Comparison of ENCODE assay signal across 17 cellular contexts in the genomic region with DNA sequence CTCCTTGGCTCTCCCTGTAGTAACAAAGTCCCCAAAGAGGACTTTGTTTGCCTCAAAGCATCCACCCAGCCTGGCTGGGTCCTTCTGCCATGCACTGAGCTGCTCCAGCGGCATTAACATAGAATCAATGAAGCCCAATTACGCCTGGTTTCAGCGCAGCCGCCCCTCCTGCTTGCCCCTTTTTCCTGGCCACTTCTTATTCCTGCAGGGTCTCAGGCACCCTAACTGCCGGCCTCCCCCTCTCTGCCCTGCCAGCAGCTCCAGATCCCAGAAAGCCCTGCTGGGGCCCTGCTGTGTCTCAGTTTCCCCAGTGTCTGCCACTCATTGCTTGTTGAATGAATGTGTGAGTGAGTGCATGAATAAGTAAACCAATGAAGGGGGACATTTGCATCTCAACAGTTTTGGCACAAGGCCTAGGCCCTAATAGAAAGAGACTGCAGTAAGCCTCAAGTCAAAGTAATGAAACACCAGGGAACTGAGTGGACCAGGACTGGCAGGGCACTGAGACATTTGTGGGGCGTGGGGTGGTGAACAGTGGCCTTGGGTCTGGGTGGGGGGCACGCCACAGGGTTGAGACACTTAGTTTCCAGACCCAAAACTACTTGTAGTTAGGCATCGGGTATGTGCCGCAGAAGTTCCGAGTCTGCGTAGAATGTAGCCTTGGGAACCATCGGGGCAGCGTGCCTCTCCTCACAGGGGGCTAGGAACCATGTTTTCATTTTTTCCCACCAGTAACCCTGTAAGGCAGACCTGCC.
DNase-seq lines count a peak whose midpoint lies in the region; ATAC-seq and TF ChIP-seq lines count a peak whose summit lies in the region.
"Had no signal": no experiment of that assay in that cellular context is flagged by ENCODE, and none has a peak within 500 bp of the region (broad histone marks: within the 10 kb centered on the region; RNA-seq: fewer than 3 reads in every experiment).

No MANE protein-coding gene starts in this region.

- WGBS in mesendoderm (ENCODE audit: extremely low coverage, insufficient coverage, low lambda C conversion rate): no CpG with 5 or more reads among the region's 13 CpGs
- WGBS in transverse colon (ENCODE audit: low coverage in 1 of 2), 2 donors: 95 to 99% methylated on average over 4 to 13 of the region's 13 CpGs

- H2BK15ac ChIP-seq in mesendoderm (replicated peaks; ENCODE audit: low read depth): no peak overlapping the region

- no peak overlapping the region for H2AK5ac ChIP-seq in mesendoderm (ENCODE audit: low read length)

- H3K9me3 ChIP-seq in HAP-1: no peaks in the 10 kb centered on the region
- H3K9me3 ChIP-seq in transverse colon: no peaks in the 10 kb centered on the region
- H3K9me3 ChIP-seq: psoas muscle had no signal

- no peak for TF ChIP-seq POLR2A in transverse colon (IDR thresholded peaks at IDR 0.05)

- H3K27ac ChIP-seq in mesendoderm (ENCODE audit: low read depth, low read length): no peak overlapping the region
- H3K27ac ChIP-seq in transverse colon: no peak overlapping the region
- H3K27ac ChIP-seq: psoas muscle had no signal

- intact Hi-C loops in transverse colon (cut with DNase I; ENCODE audit: low total_unique reads): no loop called here

- H3K4me3 Mint-ChIP-seq in brain: peak overlapping the region in 2 of 5 experiments; percentile 41 to 49
- no peak overlapping the region for H3K4me3 Mint-ChIP-seq in stimulated activated memory B cell treated with anti-CD40 and anti-IgM and Interleukin-4, amounts not matched to agents 10 μg/mL and 1 μg/mL and 100 μg/mL, for 72 hours
- H3K4me3 Mint-ChIP-seq: activated CD4-positive, alpha-beta T cell treated with anti-CD3 and anti-CD28 coated beads for 36 hours; CD4-positive, alpha-beta memory T cell; nephron progenitor cell had no signal

- no peak for TF ChIP-seq EP300 in transverse colon (IDR thresholded peaks at IDR 0.05; ENCODE audit: low read depth)

- H3K18ac ChIP-seq in mesendoderm (ENCODE audit: low read length): no peak overlapping the region

- no peaks in the 10 kb centered on the region for H3K36me3 ChIP-seq in HAP-1 (replicated peaks)
- H3K36me3 ChIP-seq in mesendoderm (ENCODE audit: control insufficient read depth, insufficient read depth, low read length): no peaks in the 10 kb centered on the region
- H3K36me3 ChIP-seq in transverse colon: no peaks in the 10 kb centered on the region

- H3K56ac ChIP-seq in mesendoderm (ENCODE audit: low read length): peak overlapping the region; percentile 56

- no peak overlapping the region for H2BK120ac ChIP-seq in mesendoderm (ENCODE audit: low read depth, low read length)

- H3K79me2 ChIP-seq in mesendoderm (ENCODE audit: control insufficient read depth, insufficient read depth, low read length): no peaks in the 10 kb centered on the region

- no peaks in the 10 kb centered on the region for H3K36me3 Mint-ChIP-seq in brain
- no peaks in the 10 kb centered on the region for H3K36me3 Mint-ChIP-seq in stimulated activated memory B cell treated with anti-CD40 and anti-IgM and Interleukin-4, amounts not matched to agents 10 μg/mL and 1 μg/mL and 100 μg/mL, for 72 hours
- H3K36me3 Mint-ChIP-seq: CD4-positive, alpha-beta memory T cell had no signal

- no peak overlapping the region for H3K9ac ChIP-seq in mesendoderm (ENCODE audit: low read length)

- no peak overlapping the region for H3K4me2 ChIP-seq in mesendoderm (ENCODE audit: low read length)

- TF ChIP-seq CTCF in brain (conservative IDR thresholded peaks at IDR 0.05) (no peak), transverse colon (IDR thresholded peaks at IDR 0.05) (no peak)

- H4K8ac ChIP-seq in mesendoderm (ENCODE audit: low read depth, low read length): no peak overlapping the region

- peaks cover 73% of the 10 kb centered on the region for H3K4me1 Mint-ChIP-seq in brain
- H3K4me1 Mint-ChIP-seq in stimulated activated memory B cell treated with anti-CD40 and anti-IgM and Interleukin-4, amounts not matched to agents 10 μg/mL and 1 μg/mL and 100 μg/mL, for 72 hours: peaks cover 7% of the 10 kb centered on the region
- H3K4me1 Mint-ChIP-seq: activated CD4-positive, alpha-beta T cell treated with anti-CD3 and anti-CD28 coated beads for 36 hours had no signal

- H3K9me3 Mint-ChIP-seq in brain: no peaks in the 10 kb centered on the region
- no peaks in the 10 kb centered on the region for H3K9me3 Mint-ChIP-seq in stimulated activated memory B cell treated with anti-CD40 and anti-IgM and Interleukin-4, amounts not matched to agents 10 μg/mL and 1 μg/mL and 100 μg/mL, for 72 hours
- H3K9me3 Mint-ChIP-seq: nephron progenitor cell had no signal

- peaks cover 17% of the 10 kb centered on the region for H3K27me3 Mint-ChIP-seq in brain
- no peaks in the 10 kb centered on the region for H3K27me3 Mint-ChIP-seq in stimulated activated memory B cell treated with anti-CD40 and anti-IgM and Interleukin-4, amounts not matched to agents 10 μg/mL and 1 μg/mL and 100 μg/mL, for 72 hours
- H3K27me3 Mint-ChIP-seq: activated CD4-positive, alpha-beta T cell treated with anti-CD3 and anti-CD28 coated beads for 36 hours; CD4-positive, alpha-beta memory T cell had no signal

- DNase-seq in HAP-1 (ENCODE audit: low spot score in 2 of 2) (peak; percentile 28 to 35), mesendoderm (no peak), dermis blood vessel endothelial cell (no peak), transverse colon (no peak), DMS153 (lab: John Stamatoyannopoulos, UW) (no peak)
- DNase-seq: activated CD4-positive, alpha-beta T cell treated with anti-CD3 and anti-CD28 coated beads for 36 hours; CD4-positive, alpha-beta memory T cell; KBM-7; NCI-H1694 treated with DMSO at 0.1 percent for 48 hours; NCI-H2227 treated with DMSO at 0.1 percent for 48 hours; NCI-H748 treated with DMSO at 0.1 percent for 48 hours; stimulated activated CD8-positive, alpha-beta memory T cell treated with anti-CD3 and anti-CD28 coated beads, Interleukin-4, amount 100 ng/mL, for 48 hours had no signal

- H3K4me1 ChIP-seq in HAP-1 (no peaks in the 10 kb centered on the region; the same call in 1 of the 2 replicates), mesendoderm (ENCODE audit: control insufficient read depth, low read depth, low read length) (peaks cover 3% of the 10 kb centered on the region), transverse colon (peaks cover 2 to 16% (median 7%) of the 10 kb centered on the region in 4 donors)

- H3K27me3 ChIP-seq in HAP-1 (ENCODE audit: low read depth) (no peaks in the 10 kb centered on the region), mesendoderm (ENCODE audit: insufficient read depth, low read length, poor library complexity) (no peaks in the 10 kb centered on the region), transverse colon (no peaks in the 10 kb centered on the region)

- no peak for ATAC-seq in stimulated activated memory B cell treated with anti-CD40 and anti-IgM and Interleukin-4, amounts not matched to agents 10 μg/mL and 1 μg/mL and 100 μg/mL, for 72 hours
- ATAC-seq: activated CD4-positive, alpha-beta T cell treated with anti-CD3 and anti-CD28 coated beads for 36 hours; GM12878 had no signal

- H3K4me3 ChIP-seq in HAP-1 (no peak overlapping the region), mesendoderm (ENCODE audit: low read length) (no peak overlapping the region), transverse colon (no peak overlapping the region)
- H3K4me3 ChIP-seq: GM12878, psoas muscle had no signal

- no peak overlapping the region for H4K5ac ChIP-seq in mesendoderm (ENCODE audit: low read length)

- H3K79me1 ChIP-seq in mesendoderm (ENCODE audit: low read length): no peaks in the 10 kb centered on the region

- no peak overlapping the region for H2BK5ac ChIP-seq in mesendoderm (ENCODE audit: low read length)

- no peak overlapping the region for H3K4ac ChIP-seq in mesendoderm (ENCODE audit: low read depth, low read length)

- peak overlapping the region; percentile 85 to 96 (median 94) for H3K27ac Mint-ChIP-seq in brain
- peak overlapping the region; percentile 43 for H3K27ac Mint-ChIP-seq in stimulated activated memory B cell treated with anti-CD40 and anti-IgM and Interleukin-4, amounts not matched to agents 10 μg/mL and 1 μg/mL and 100 μg/mL, for 72 hours
- H3K27ac Mint-ChIP-seq: activated CD4-positive, alpha-beta T cell treated with anti-CD3 and anti-CD28 coated beads for 36 hours had no signal

- H3K23ac ChIP-seq in mesendoderm (ENCODE audit: low read length): no peak overlapping the region

- in situ Hi-C loops in HAP-1 (cut with MboI; ENCODE audit: low sequenced_read_pairs) (no loop called here), transverse colon (cut with MboI; ENCODE audit: low pct_ligation_motif_present in 1 of 4, low pct_unique_long_range_greater_than_20kb in 1 of 4, low sequenced_read_pairs in 3 of 4) (no loop called here)

Comparison
In these comparisons a context has a peak if more than half of its experiments do, and no peak if none do; other contexts are left out.
1. DNase-seq: peak in HAP-1 (2 of 2); none in mesendoderm (single experiment), dermis blood vessel endothelial cell (single experiment), transverse colon (single experiment) and DMS153 (single experiment).